8 cellular contexts compared by ENCODE assay signal in the genomic region with DNA sequence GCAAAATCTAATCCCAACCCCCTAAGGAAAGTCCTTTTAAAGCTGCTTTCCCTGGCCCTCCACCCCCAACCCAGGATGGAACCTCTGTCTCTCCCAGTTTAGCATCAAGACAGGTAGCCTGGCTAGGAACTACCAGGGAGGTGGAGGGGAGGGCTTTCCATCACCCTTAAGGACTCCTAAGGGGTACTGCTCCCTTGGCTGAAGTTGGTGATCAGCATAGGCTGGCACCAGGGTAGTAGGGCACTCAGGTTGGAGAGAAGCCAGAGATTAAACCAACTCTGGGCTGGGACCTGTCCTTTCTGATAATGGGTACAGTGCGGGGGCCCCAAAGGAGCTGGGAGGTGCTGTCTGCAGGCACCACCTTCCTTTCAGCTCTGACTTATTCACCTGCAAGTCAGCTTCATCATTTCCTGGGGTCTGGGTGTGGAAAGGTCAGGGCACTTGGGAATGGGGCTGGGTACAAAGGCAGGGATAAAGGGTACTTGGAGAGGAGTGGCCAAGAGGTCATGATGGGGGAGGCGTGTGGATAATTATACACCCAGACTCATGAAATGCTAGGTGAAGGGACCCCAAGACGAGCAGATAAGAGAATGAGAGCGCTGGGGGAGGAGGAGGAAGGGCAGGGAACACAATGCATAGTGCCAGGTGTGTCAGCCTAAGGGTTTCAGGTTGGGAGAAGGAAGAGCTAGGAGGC. TPM values are rescaled to one million over a fixed set of nuclear protein-coding genes. Genes with fewer than 3 reads are reported as not detected.
DNase-seq lines count a peak whose midpoint lies in the region; ATAC-seq and TF ChIP-seq lines count a peak whose summit lies in the region.

No MANE protein-coding gene starts in this region.

- H3K36me3 ChIP-seq in body of pancreas (replicated peaks in 1 of 2; ENCODE audit: insufficient read depth in 1 of 2, low read depth in 2 of 2) (no peaks in the 10 kb centered on the region), lung (ENCODE audit: control insufficient read depth in 2 of 2, insufficient read depth in 2 of 2, low read length in 2 of 2) (peaks cover 0 to 6% of the 10 kb centered on the region in 2 donors), tibial artery (no peaks in the 10 kb centered on the region)

- peaks cover 60% of the 10 kb centered on the region for H3K36me3 Mint-ChIP-seq in CD4-positive, alpha-beta T cell (ENCODE audit: low read depth)

- DNase-seq in CD4-positive, alpha-beta T cell, result peak in 1 of 10 experiments; percentile 39
- DNase-seq in LNCaP clone FGC (ENCODE audit: low read depth) (no peak), body of pancreas (peak in 1 of 4 donors; percentile 7), lung (ENCODE audit: low spot score) (no peak), tibial artery (no peak), dedifferentiated amniotic fluid mesenchymal stem cell (ENCODE audit: extremely low spot score) (no peak), hepatic stellate cell (ENCODE audit: low spot score) (no peak)

- peak overlapping the region; percentile 89 for H3K27ac ChIP-seq in CD4-positive, alpha-beta T cell (ENCODE audit: low read depth, low read length)
- H3K27ac ChIP-seq in body of pancreas (peak overlapping the region; percentile 85 to 92 (median 86)), lung (ENCODE audit: low read depth in 1 of 2, low read length in 1 of 2) (peak overlapping the region; percentile 89 to 97), tibial artery (peak overlapping the region; percentile 98 to 99)

- H3K9me3 Mint-ChIP-seq in CD4-positive, alpha-beta T cell, result no peaks in the 10 kb centered on the region

- peak overlapping the region; percentile 97 for H3K4me3 Mint-ChIP-seq in CD4-positive, alpha-beta T cell

- H3K9me3 ChIP-seq in CD4-positive, alpha-beta T cell (ENCODE audit: control insufficient read depth, low read length), result no peaks in the 10 kb centered on the region
- H3K9me3 ChIP-seq in body of pancreas (no peaks in the 10 kb centered on the region), lung (ENCODE audit: control insufficient read depth in 2 of 2, insufficient read depth in 1 of 2, low read length in 1 of 2) (no peaks in the 10 kb centered on the region), tibial artery (no peaks in the 10 kb centered on the region)

- intact Hi-C loops in CD4-positive, alpha-beta T cell (cut with DNase I, micrococcal nuclease), result loop anchor here in 1 of 2 experiments (2.0 to 5.0 kb wide), 2 partner anchors 42 to 120 kb away; a partner anchor contains a TSS
- intact Hi-C loops in body of pancreas (cut with DNase I), result no loop called here
- intact Hi-C loops in tibial artery (cut with DNase I; ENCODE audit: low total_unique reads), result no loop called here

- H3K4me3 ChIP-seq in LNCaP clone FGC (ENCODE audit: low read depth, low read length), result peak overlapping the region; percentile 81
- H3K4me3 ChIP-seq in body of pancreas, result peak overlapping the region; percentile 44 to 85
- H3K4me3 ChIP-seq in lung, result peak overlapping the region; percentile 88
- H3K4me3 ChIP-seq in tibial artery, result peak overlapping the region; percentile 89 to 98

- H3K4me1 ChIP-seq in body of pancreas, result peaks cover 64% of the 10 kb centered on the region
- H3K4me1 ChIP-seq in lung (ENCODE audit: control insufficient read depth in 2 of 2, insufficient read depth in 2 of 2, low read length in 2 of 2), result peaks cover 30 to 49% of the 10 kb centered on the region in 2 donors
- H3K4me1 ChIP-seq in tibial artery, result peaks cover 5 to 80% (median 69%) of the 10 kb centered on the region in 4 donors

- no peaks in the 10 kb centered on the region for H3K27me3 ChIP-seq in CD4-positive, alpha-beta T cell (ENCODE audit: control insufficient read depth, insufficient read depth, low read length)
- H3K27me3 ChIP-seq in body of pancreas, result no peaks in the 10 kb centered on the region
- no peaks in the 10 kb centered on the region for H3K27me3 ChIP-seq in lung (ENCODE audit: control insufficient read depth, insufficient read depth)
- no peaks in the 10 kb centered on the region for H3K27me3 ChIP-seq in tibial artery

- H3K4me1 Mint-ChIP-seq in CD4-positive, alpha-beta T cell (ENCODE audit: low read depth), result peaks cover 76% of the 10 kb centered on the region

- ATAC-seq in CD4-positive, alpha-beta T cell (ENCODE audit: poor library complexity), result no peak
- ATAC-seq in body of pancreas (no peak), lung (ENCODE audit: insufficient read depth, low FRiP score) (no peak), GM21576 (IDR thresholded peaks at IDR 0.05; ENCODE audit: unreplicated experiment) (no peak)

- TF ChIP-seq CTCF in CD4-positive, alpha-beta T cell (IDR thresholded peaks at IDR 0.05), result no peak
- TF ChIP-seq CTCF in LNCaP clone FGC (IDR thresholded peaks at IDR 0.05; ENCODE audit: control insufficient read depth, extremely low read depth, insufficient read depth) (no peak), body of pancreas (IDR thresholded peaks at IDR 0.05) (no peak), lung (IDR thresholded peaks at IDR 0.05; ENCODE audit: control extremely low read depth, extremely low read depth) (no peak), tibial artery (IDR thresholded peaks at IDR 0.05) (no peak)

- WGBS in body of pancreas, 2 donors, result 39 to 40% methylated on average over 4 of the region's 4 CpGs
- 1 to 3% methylated on average over 4 of the region's 4 CpGs for WGBS in lung, 2 donors

- H3K27me3 Mint-ChIP-seq in CD4-positive, alpha-beta T cell, result no peaks in the 10 kb centered on the region

- POLR2A ChIA-PET in CD4-positive, alpha-beta T cell (lab: Charles Lee), result interaction anchor here (0.6 to 10.1 kb wide), 19 partner anchors 8 to 652 kb away, joined by 3 to 96 read pairs (median 9); a partner anchor contains a TSS

- no peak for TF ChIP-seq POLR2A in body of pancreas (IDR thresholded peaks at IDR 0.05)

- peak overlapping the region; percentile 86 for H3K27ac Mint-ChIP-seq in CD4-positive, alpha-beta T cell

- CTCF ChIA-PET in CD4-positive, alpha-beta T cell (lab: Charles Lee), result interaction anchor here (0.5 to 3.5 kb wide), 7 partner anchors 9 to 90 kb away, joined by 3 to 13 read pairs (median 4); no protein-coding TSS in a partner anchor

RNA-seq across cellular contexts. Expression of a gene that starts 1.3 kb away (rescaled TPM):
- total RNA-seq in CD4-positive, alpha-beta T cell, result 10 to 100 TPM; 54.8 to 62.4 TPM
- 10 to 100 TPM; 31.9 to 32.6 TPM for total RNA-seq in body of pancreas
- total RNA-seq in lung, result 100 to 1,000 TPM; 148 to 289 TPM
- 10 to 100 TPM; 72.0 to 91.4 TPM for polyA plus RNA-seq in lung

RNA-seq across cellular contexts. Expression of a gene that starts 35.6 kb away (rescaled TPM):
- total RNA-seq in CD4-positive, alpha-beta T cell, result not detected
- total RNA-seq in body of pancreas (under 1 TPM in 1 of 2 donors, not detected in 1; 0.26 TPM), lung (not detected)
- under 1 TPM; 0.05 to 0.20 TPM for polyA plus RNA-seq in lung

RNA-seq across cellular contexts. Expression of a gene that starts 42.8 kb away (rescaled TPM):
- 10 to 100 TPM; 56.6 to 60.8 TPM for total RNA-seq in CD4-positive, alpha-beta T cell
- total RNA-seq in body of pancreas (10 to 100 TPM; 32.7 to 40.5 TPM), lung (10 to 100 TPM; 35.0 to 63.1 TPM)
- 10 to 100 TPM; 15.4 to 34.2 TPM for polyA plus RNA-seq in lung

RNA-seq across cellular contexts. Expression of a gene that starts 43.7 kb away (rescaled TPM):
- 100 to 1,000 TPM; 223 to 225 TPM for total RNA-seq in CD4-positive, alpha-beta T cell
- total RNA-seq in body of pancreas, result 100 to 1,000 TPM; 179 to 291 TPM
- total RNA-seq in lung, result 100 to 1,000 TPM; 281 to 289 TPM
- 100 to 1,000 TPM; 294 to 467 TPM for polyA plus RNA-seq in lung
